Comparison of ENCODE assay signal across 21 cellular contexts in genomic region chr3:139893264-139893962, GRCh38. TPM values are rescaled to one million over a fixed set of nuclear protein-coding genes. Genes with fewer than 3 reads are reported as not detected.
DNase-seq lines count a peak whose midpoint lies in the region; ATAC-seq and TF ChIP-seq lines count a peak whose summit lies in the region.
"Had no signal": no experiment of that assay in that cellular context is flagged by ENCODE, and none has a peak within 500 bp of the region (broad histone marks: within the 10 kb centered on the region; RNA-seq: fewer than 3 reads in every experiment).

No MANE protein-coding gene starts in this region.

- H3K18ac ChIP-seq in trophoblast cell (ENCODE audit: low read length): no peak overlapping the region

- peak overlapping the region; percentile 51 for H3K27ac ChIP-seq in WERI-Rb-1
- peak overlapping the region in 9 of 10 donors; percentile 4 to 80 (median 45) for H3K27ac ChIP-seq in heart right ventricle
- H3K27ac ChIP-seq in trophoblast cell (ENCODE audit: low read depth, low read length): no peak overlapping the region
- H3K27ac ChIP-seq in Peyer's patch: no peak overlapping the region
- H3K27ac ChIP-seq: A549, colonic mucosa had no signal

- H3K79me2 ChIP-seq in trophoblast cell (ENCODE audit: control insufficient read depth, insufficient read depth, low read length, poor library complexity): no peaks in the 10 kb centered on the region

- H3K23ac ChIP-seq in trophoblast cell (ENCODE audit: low read length): no peak overlapping the region

- no peak overlapping the region for H2BK120ac ChIP-seq in trophoblast cell (ENCODE audit: insufficient read depth, low read length, poor library complexity)

- H3K36me3 ChIP-seq in WERI-Rb-1: no peaks in the 10 kb centered on the region
- H3K36me3 ChIP-seq in heart right ventricle: no peaks in the 10 kb centered on the region
- no peaks in the 10 kb centered on the region for H3K36me3 ChIP-seq in trophoblast cell (ENCODE audit: control insufficient read depth in 1 of 2, insufficient read depth in 2 of 2, low read length in 2 of 2)
- no peaks in the 10 kb centered on the region for H3K36me3 ChIP-seq in Peyer's patch
- H3K36me3 ChIP-seq: breast epithelium, colonic mucosa had no signal

- no peak for TF ChIP-seq POLR2A in Peyer's patch (IDR thresholded peaks at IDR 0.05)

- H4K91ac ChIP-seq in trophoblast cell (ENCODE audit: low read depth, low read length): peak overlapping the region; percentile 28

- peaks cover 0 to 33% (median 11%) of the 10 kb centered on the region in 9 donors for H3K4me1 ChIP-seq in heart right ventricle
- peaks cover 2 to 3% of the 10 kb centered on the region in 2 experiments for H3K4me1 ChIP-seq in trophoblast cell (ENCODE audit: control insufficient read depth in 1 of 2, insufficient read depth in 2 of 2, low read length in 2 of 2)
- no peaks in the 10 kb centered on the region for H3K4me1 ChIP-seq in Peyer's patch
- H3K4me1 ChIP-seq: A549, breast epithelium, colonic mucosa had no signal

- no peaks in the 10 kb centered on the region for H3K9me3 ChIP-seq in WERI-Rb-1 (ENCODE audit: severe bottlenecking)
- H3K9me3 ChIP-seq in heart right ventricle: no peaks in the 10 kb centered on the region
- H3K9me3 ChIP-seq in trophoblast cell (ENCODE audit: insufficient read depth, low read depth, low read length): no peaks in the 10 kb centered on the region
- H3K9me3 ChIP-seq in Peyer's patch: no peaks in the 10 kb centered on the region
- H3K9me3 ChIP-seq: A549, breast epithelium, colonic mucosa had no signal

- H3K4me3 ChIP-seq in WERI-Rb-1 (ENCODE audit: low read depth, low read length) (no peak overlapping the region), heart right ventricle (no peak overlapping the region), trophoblast cell (ENCODE audit: low read depth, low read length) (no peak overlapping the region), Peyer's patch (no peak overlapping the region)
- H3K4me3 ChIP-seq: A549, breast epithelium, colonic mucosa had no signal

- H2AFZ ChIP-seq in trophoblast cell (ENCODE audit: insufficient read depth, low read length, poor library complexity): no peak overlapping the region

- no peak overlapping the region for H4K12ac ChIP-seq in trophoblast cell (ENCODE audit: low read depth, low read length)

- H2AK5ac ChIP-seq in trophoblast cell (ENCODE audit: low read length): no peak overlapping the region

- peaks cover 3% of the 10 kb centered on the region for H3K79me1 ChIP-seq in trophoblast cell (ENCODE audit: low read length)

- no peak for TF ChIP-seq CTCF in WERI-Rb-1 (IDR thresholded peaks at IDR 0.05; ENCODE audit: low read depth, low read length)
- no peak for TF ChIP-seq CTCF in heart right ventricle (IDR thresholded peaks at IDR 0.05)
- no peak for TF ChIP-seq CTCF in Peyer's patch (IDR thresholded peaks at IDR 0.05)

- DNase-seq in MV-4-11 (lab: John Stamatoyannopoulos, UW) (peak; percentile 26), WERI-Rb-1 (peak; percentile 19), heart right ventricle (peak in 1 of 2 donors; percentile 22), trophoblast cell (no peak), NCI-H1694 treated with DMSO at 0.1 percent for 48 hours (lab: John Stamatoyannopoulos, UW) (no peak), Peyer's patch (no peak)
- DNase-seq: activated CD4-positive, alpha-beta T cell treated with anti-CD3 and anti-CD28 coated beads for 48 hours; activated naive CD4-positive, alpha-beta T cell; activated T-cell treated with anti-CD3 and anti-CD28 coated beads, Interleukin-2, amount 50 U/mL, for 24 hours; CD8-positive, alpha-beta T cell; colonic mucosa; DMS 273 treated with DMSO at 0.1 percent for 48 hours; effector memory CD4-positive, alpha-beta T cell; natural killer cell; NCI-H524 treated with DMSO at 0.1 percent for 48 hours had no signal

- peak overlapping the region; percentile 51 for H3K14ac ChIP-seq in trophoblast cell (ENCODE audit: low read length)

- H3K4ac ChIP-seq in trophoblast cell (ENCODE audit: low read depth, low read length): no peak overlapping the region

- 76 to 78% methylated on average over 2 of the region's 2 CpGs for WGBS in heart right ventricle, 2 donors
- WGBS in trophoblast cell (ENCODE audit: extremely low coverage, insufficient coverage, insufficient read length): no CpG with 5 or more reads among the region's 2 CpGs

- no peaks in the 10 kb centered on the region for H3K27me3 ChIP-seq in WERI-Rb-1 (ENCODE audit: insufficient read depth, low read depth, severe bottlenecking)
- H3K27me3 ChIP-seq in heart right ventricle: no peaks in the 10 kb centered on the region
- H3K27me3 ChIP-seq in trophoblast cell (ENCODE audit: insufficient read depth, low read length): no peaks in the 10 kb centered on the region
- H3K27me3 ChIP-seq in Peyer's patch: no peaks in the 10 kb centered on the region
- H3K27me3 ChIP-seq: breast epithelium, colonic mucosa had no signal

- intact Hi-C loops in heart right ventricle (cut with DNase I): no loop called here

- H2BK5ac ChIP-seq in trophoblast cell (ENCODE audit: low read depth, low read length, poor library complexity): peak overlapping the region; percentile 7

- ATAC-seq in heart right ventricle (peak; percentile 62 to 85 (median 81)), GM18867 (IDR thresholded peaks at IDR 0.05; ENCODE audit: unreplicated experiment) (no peak), GM19463 (IDR thresholded peaks at IDR 0.05; ENCODE audit: unreplicated experiment) (no peak)
- ATAC-seq: A549; CD8-positive, alpha-beta T cell; natural killer cell had no signal

- H3K9ac ChIP-seq in trophoblast cell (ENCODE audit: low read length): no peak overlapping the region

- H3K4me2 ChIP-seq in trophoblast cell (ENCODE audit: low read length): no peak overlapping the region
- H3K4me2 ChIP-seq: A549 had no signal

- H2BK12ac ChIP-seq in trophoblast cell (ENCODE audit: low read length): no peak overlapping the region

- H4K8ac ChIP-seq in trophoblast cell (ENCODE audit: low read depth, low read length): peak overlapping the region; percentile 19

RNA-seq across cellular contexts. Expression of gene CLSTN2, which starts 41.6 kb away (rescaled TPM):
- total RNA-seq in heart right ventricle (10 to 100 TPM in 2 of 10 donors, 1 to 10 TPM in 8; 1.5 to 10.7 (median 5.5) TPM), Peyer's patch (1 to 10 TPM; 2.7 to 5.0 (median 3.1) TPM)
- polyA plus RNA-seq in heart right ventricle: 1 to 10 TPM in 1 of 2 donors, under 1 TPM in 1; 0.57 to 1.0 TPM
- 31.7 and 34.3 TPM in 2 replicates for polyA plus RNA-seq in trophoblast cell (2013)
- total RNA-seq: activated CD8-positive, alpha-beta memory T cell treated with anti-CD3 and anti-CD28 coated beads for 36 hours; CD8-positive, alpha-beta T cell; SK-MEL-5 had no signal

Comparison
In these comparisons a context has a peak if more than half of its experiments do, and no peak if none do; other contexts are left out.
1. DNase-seq: peak in MV-4-11 (single experiment) and WERI-Rb-1 (single experiment); none in trophoblast cell (0 of 2), NCI-H1694 treated with DMSO at 0.1 percent for 48 hours (single experiment) and Peyer's patch (0 of 3).
2. H3K27ac ChIP-seq: peak in WERI-Rb-1 (single experiment) and heart right ventricle (9 of 10); none in trophoblast cell (single experiment) and Peyer's patch (0 of 4).
3. ATAC-seq: peak in heart right ventricle (8 of 8); none in GM18867 (single experiment) and GM19463 (single experiment).